ENCODE assay signal across 8 cellular contexts in genomic region chr6:8219352-8219943, GRCh38.
A peak's percentile ranks its signal among the peaks of the same experiment; 100 is the strongest.
DNase-seq lines count a peak whose midpoint lies in the region; ATAC-seq and TF ChIP-seq lines count a peak whose summit lies in the region.

No MANE protein-coding gene starts in this region.

- no peak overlapping the region for H3K4me3 Mint-ChIP-seq in type B pancreatic cell

- peak; percentile 80 for TF ChIP-seq CTCF in SU-DHL-6 (IDR thresholded peaks at IDR 0.05; ENCODE audit: insufficient read depth, low read length, poor library complexity, severe bottlenecking)
- peak; percentile 91 for TF ChIP-seq CTCF in type B pancreatic cell (conservative IDR thresholded peaks at IDR 0.05)

- no peaks in the 10 kb centered on the region for H3K4me1 ChIP-seq in mesendoderm (ENCODE audit: control insufficient read depth, low read depth, low read length)

- H3K4me2 ChIP-seq in SU-DHL-6 (ENCODE audit: low read depth, low read length, poor library complexity, severe bottlenecking) (no peak overlapping the region), mesendoderm (ENCODE audit: low read length) (no peak overlapping the region)

- no peak overlapping the region for H3K56ac ChIP-seq in mesendoderm (ENCODE audit: low read length)

- no peaks in the 10 kb centered on the region for H3F3A ChIP-seq in SU-DHL-6 (ENCODE audit: insufficient read depth)

- no peaks in the 10 kb centered on the region for H4K20me1 ChIP-seq in SU-DHL-6 (ENCODE audit: low read depth, low read length)

- no peak overlapping the region for H2BK5ac ChIP-seq in mesendoderm (ENCODE audit: low read length)

- peak; percentile 91 for ATAC-seq in GM21529 (IDR thresholded peaks at IDR 0.05; ENCODE audit: unreplicated experiment)

- no peaks in the 10 kb centered on the region for H3K9me3 Mint-ChIP-seq in type B pancreatic cell

- H2BK120ac ChIP-seq in mesendoderm (ENCODE audit: low read depth, low read length), result no peak overlapping the region

- no peak overlapping the region for H3K27ac ChIP-seq in SU-DHL-6 (ENCODE audit: low read depth, low read length)
- no peak overlapping the region for H3K27ac ChIP-seq in mesendoderm (ENCODE audit: low read depth, low read length)

- no peaks in the 10 kb centered on the region for H3K36me3 Mint-ChIP-seq in type B pancreatic cell

- H3K4ac ChIP-seq in mesendoderm (ENCODE audit: low read depth, low read length), result no peak overlapping the region

- H3K79me2 ChIP-seq in SU-DHL-6 (ENCODE audit: insufficient read depth, low read length) (no peaks in the 10 kb centered on the region), mesendoderm (ENCODE audit: control insufficient read depth, insufficient read depth, low read length) (no peaks in the 10 kb centered on the region)

- no peak overlapping the region for H4K8ac ChIP-seq in mesendoderm (ENCODE audit: low read depth, low read length)

- H3K9me3 ChIP-seq in SU-DHL-6 (ENCODE audit: insufficient read depth, low read length), result no peaks in the 10 kb centered on the region

- no peaks in the 10 kb centered on the region for H3K79me1 ChIP-seq in mesendoderm (ENCODE audit: low read length)

- DNase-seq in SIG-M5 treated with dmso at 0.1 percent for 504 hours (lab: John Stamatoyannopoulos, UW; ENCODE audit: unreplicated experiment) (peak; percentile 51), SIG-M5 (lab: John Stamatoyannopoulos, UW) (no peak), KG1 (lab: John Stamatoyannopoulos, UW) (peak; percentile 71), dedifferentiated amniotic fluid mesenchymal stem cell (ENCODE audit: extremely low spot score) (peak; percentile 63), mesendoderm (peak; percentile 57), type B pancreatic cell (ENCODE audit: extremely low spot score, unreplicated experiment) (no peak)

- no peaks in the 10 kb centered on the region for H3K36me3 ChIP-seq in SU-DHL-6 (ENCODE audit: low read length)
- H3K36me3 ChIP-seq in mesendoderm (ENCODE audit: control insufficient read depth, insufficient read depth, low read length), result no peaks in the 10 kb centered on the region

- H3K27ac Mint-ChIP-seq in type B pancreatic cell, result no peak overlapping the region

- H3K4me1 Mint-ChIP-seq in type B pancreatic cell (ENCODE audit: unreplicated experiment), result peaks cover 4% of the 10 kb centered on the region

- H3K23ac ChIP-seq in mesendoderm (ENCODE audit: low read length), result no peak overlapping the region

- H2BK15ac ChIP-seq in mesendoderm (replicated peaks; ENCODE audit: low read depth), result no peak overlapping the region

- no peak overlapping the region for H4K5ac ChIP-seq in mesendoderm (ENCODE audit: low read length)

- no peak overlapping the region for H3K4me3 ChIP-seq in SU-DHL-6 (ENCODE audit: insufficient read depth, low read length, poor library complexity, severe bottlenecking)
- H3K4me3 ChIP-seq in mesendoderm (ENCODE audit: low read length), result no peak overlapping the region

- no peak overlapping the region for H2AK5ac ChIP-seq in mesendoderm (ENCODE audit: low read length)

- H3K27me3 ChIP-seq in SU-DHL-6 (ENCODE audit: low read length), result no peaks in the 10 kb centered on the region
- H3K27me3 ChIP-seq in mesendoderm (ENCODE audit: insufficient read depth, low read length, poor library complexity), result no peaks in the 10 kb centered on the region

- WGBS in mesendoderm (ENCODE audit: extremely low coverage, insufficient coverage, low lambda C conversion rate), result no CpG with 5 or more reads among the region's 3 CpGs

- no peak overlapping the region for H2AFZ ChIP-seq in SU-DHL-6 (ENCODE audit: low read depth, low read length, severe bottlenecking)

- H3K18ac ChIP-seq in mesendoderm (ENCODE audit: low read length), result no peak overlapping the region

- no peaks in the 10 kb centered on the region for H3K9me2 ChIP-seq in SU-DHL-6 (replicated peaks; ENCODE audit: insufficient read depth, low read length)

- H3K9ac ChIP-seq in SU-DHL-6 (ENCODE audit: low read length) (no peak overlapping the region), mesendoderm (ENCODE audit: low read length) (no peak overlapping the region)

- no peaks in the 10 kb centered on the region for H3K27me3 Mint-ChIP-seq in type B pancreatic cell

Comparison
In these comparisons a context has a peak if more than half of its experiments do, and no peak if none do; other contexts are left out.
1. DNase-seq: peak in SIG-M5 treated with dmso at 0.1 percent for 504 hours (single experiment), KG1 (single experiment), dedifferentiated amniotic fluid mesenchymal stem cell (single experiment) and mesendoderm (single experiment); none in SIG-M5 (single experiment) and type B pancreatic cell (single experiment).